ENCODE assay signal across 14 cellular contexts in genomic region chr1:53442297-53442696, GRCh38.
DNase-seq lines count a peak whose midpoint lies in the region; ATAC-seq and TF ChIP-seq lines count a peak whose summit lies in the region.
"Had no signal": no experiment of that assay in that cellular context is flagged by ENCODE, and none has a peak within 500 bp of the region (broad histone marks: within the 10 kb centered on the region; RNA-seq: fewer than 3 reads in every experiment).

No MANE protein-coding gene starts in this region.

- H3K9me3 ChIP-seq in adipocyte (ENCODE audit: control insufficient read depth, low read length): no peaks in the 10 kb centered on the region
- H3K9me3 ChIP-seq: suprapubic skin had no signal

- no peaks in the 10 kb centered on the region for H3K36me3 Mint-ChIP-seq in stimulated activated effector memory CD8-positive, alpha-beta T cell treated with anti-CD3 and anti-CD28 coated beads, Interleukin-12 subunit alpha, Interleukin-12 subunit beta, amount 100 ng/mL, for 72 hours

- no peak overlapping the region for H3K4me3 ChIP-seq in adipocyte (ENCODE audit: low read length)
- H3K4me3 ChIP-seq: suprapubic skin had no signal

- H3K36me3 ChIP-seq in adipocyte (ENCODE audit: control insufficient read depth, insufficient read depth, low read length, severe bottlenecking): no peaks in the 10 kb centered on the region
- H3K36me3 ChIP-seq: suprapubic skin had no signal

- peaks cover 11% of the 10 kb centered on the region for H3K4me1 ChIP-seq in adipocyte (ENCODE audit: control insufficient read depth, insufficient read depth, low read length)
- H3K4me1 ChIP-seq: parathyroid adenoma, suprapubic skin had no signal

- POLR2A ChIA-PET in GM10248 (lab: Yijun Ruan, JAX): no interaction called here

- CTCF ChIA-PET in GM10248 (lab: Yijun Ruan, JAX): no interaction called here

- no peak overlapping the region for H3K27ac Mint-ChIP-seq in stimulated activated effector memory CD8-positive, alpha-beta T cell treated with anti-CD3 and anti-CD28 coated beads, Interleukin-12 subunit alpha, Interleukin-12 subunit beta, amount 100 ng/mL, for 72 hours

- H3K27me3 ChIP-seq in adipocyte (replicated peaks; ENCODE audit: control insufficient read depth, insufficient read depth, low read length): peaks cover 4% of the 10 kb centered on the region
- H3K27me3 ChIP-seq: suprapubic skin had no signal

- TF ChIP-seq CTCF in GM10248 (IDR thresholded peaks at IDR 0.05; ENCODE audit: control extremely low read depth, extremely low read depth, low read depth, missing control alignments): no peak

- H3K4me3 Mint-ChIP-seq in stimulated activated effector memory CD8-positive, alpha-beta T cell treated with anti-CD3 and anti-CD28 coated beads, Interleukin-12 subunit alpha, Interleukin-12 subunit beta, amount 100 ng/mL, for 72 hours: no peak overlapping the region

- DNase-seq in EL (peak; percentile 75), Kasumi-1 (lab: John Stamatoyannopoulos, UW) (peak; percentile 22 to 32), adipocyte (ENCODE audit: low read depth) (peak; percentile 55), iris pigment epithelial cell (ENCODE audit: low read depth) (peak; percentile 85), hypothalamus (lab: John Stamatoyannopoulos, UW) (no peak), NCI-H2029 (lab: John Stamatoyannopoulos, UW) (no peak), GM10248 (ENCODE audit: extremely low spot score) (no peak)
- DNase-seq in stimulated activated effector memory CD8-positive, alpha-beta T cell treated with anti-CD3 and anti-CD28 coated beads, Interleukin-12 subunit alpha, Interleukin-12 subunit beta, amount 100 ng/mL, for 72 hours (ENCODE audit: low spot score in 2 of 2): no peak
- DNase-seq: activated CD8-positive, alpha-beta memory T cell treated with anti-CD3 and anti-CD28 coated beads for 24 hours; SHP77 treated with DMSO at 0.1 percent for 48 hours; stimulated activated CD4-positive, alpha-beta T cell treated with anti-CD3 and anti-CD28 coated beads, Interleukin-4, amount 100 ng/mL, for 24 hours had no signal

- no peaks in the 10 kb centered on the region for H3K9me3 Mint-ChIP-seq in stimulated activated effector memory CD8-positive, alpha-beta T cell treated with anti-CD3 and anti-CD28 coated beads, Interleukin-12 subunit alpha, Interleukin-12 subunit beta, amount 100 ng/mL, for 72 hours

- H3K4me1 Mint-ChIP-seq in stimulated activated effector memory CD8-positive, alpha-beta T cell treated with anti-CD3 and anti-CD28 coated beads, Interleukin-12 subunit alpha, Interleukin-12 subunit beta, amount 100 ng/mL, for 72 hours: no peaks in the 10 kb centered on the region

- H3K9ac ChIP-seq in adipocyte (ENCODE audit: low read length): no peak overlapping the region
- H3K9ac ChIP-seq: parathyroid adenoma had no signal

- ATAC-seq in stimulated activated effector memory CD8-positive, alpha-beta T cell treated with anti-CD3 and anti-CD28 coated beads, Interleukin-12 subunit alpha, Interleukin-12 subunit beta, amount 100 ng/mL, for 72 hours: no peak
- ATAC-seq: HepG2 had no signal

Comparison
In these comparisons a context has a peak if more than half of its experiments do, and no peak if none do; other contexts are left out.
1. DNase-seq: peak in EL (single experiment), Kasumi-1 (2 of 2), adipocyte (single experiment) and iris pigment epithelial cell (single experiment); none in hypothalamus (0 of 51), NCI-H2029 (single experiment), stimulated activated effector memory CD8-positive, alpha-beta T cell treated with anti-CD3 and anti-CD28 coated beads, Interleukin-12 subunit alpha, Interleukin-12 subunit beta, amount 100 ng/mL, for 72 hours (0 of 2) and GM10248 (single experiment).